1 cellular context compared by ENCODE assay signal in genomic region chr5:181192337-181193046, GRCh38.
TF ChIP-seq lines count a peak whose summit lies in the region.

No MANE protein-coding gene starts in this region.

TF ChIP-seq in H1, 55 proteins besides CTCF, POLR2A, EP300 and RAD21:
- no peak for TF ChIP-seq CREB1 (IDR thresholded peaks at IDR 0.05)
- TF ChIP-seq HDAC6 (IDR thresholded peaks at IDR 0.05; ENCODE audit: low read depth, low read length) = no peak
- TF ChIP-seq NRF1 (IDR thresholded peaks at IDR 0.05; ENCODE audit: low read depth, low read length) = no peak
- no peak for TF ChIP-seq RXRA (IDR thresholded peaks at IDR 0.05; ENCODE audit: insufficient read depth, low read depth, low read length)
- no peak for TF ChIP-seq SP2 (IDR thresholded peaks at IDR 0.05; ENCODE audit: low read length)
- no peak for TF ChIP-seq TCF12 (IDR thresholded peaks at IDR 0.05; ENCODE audit: low read depth, low read length)
- no peak for TF ChIP-seq SUZ12 (IDR thresholded peaks at IDR 0.05; ENCODE audit: low read length)
- no peak for TF ChIP-seq BCL11A (IDR thresholded peaks at IDR 0.05; ENCODE audit: low read depth in 2 of 2, low read length in 2 of 2)
- no peak for TF ChIP-seq ZNF274 (IDR thresholded peaks at IDR 0.05; ENCODE audit: borderline replicate concordance, extremely low read depth, low read length)
- no peak for TF ChIP-seq CHD2 (IDR thresholded peaks at IDR 0.05; ENCODE audit: low read length)
TF ChIP-seq in H1: peak in this region for 0.
